In the genomic region with DNA sequence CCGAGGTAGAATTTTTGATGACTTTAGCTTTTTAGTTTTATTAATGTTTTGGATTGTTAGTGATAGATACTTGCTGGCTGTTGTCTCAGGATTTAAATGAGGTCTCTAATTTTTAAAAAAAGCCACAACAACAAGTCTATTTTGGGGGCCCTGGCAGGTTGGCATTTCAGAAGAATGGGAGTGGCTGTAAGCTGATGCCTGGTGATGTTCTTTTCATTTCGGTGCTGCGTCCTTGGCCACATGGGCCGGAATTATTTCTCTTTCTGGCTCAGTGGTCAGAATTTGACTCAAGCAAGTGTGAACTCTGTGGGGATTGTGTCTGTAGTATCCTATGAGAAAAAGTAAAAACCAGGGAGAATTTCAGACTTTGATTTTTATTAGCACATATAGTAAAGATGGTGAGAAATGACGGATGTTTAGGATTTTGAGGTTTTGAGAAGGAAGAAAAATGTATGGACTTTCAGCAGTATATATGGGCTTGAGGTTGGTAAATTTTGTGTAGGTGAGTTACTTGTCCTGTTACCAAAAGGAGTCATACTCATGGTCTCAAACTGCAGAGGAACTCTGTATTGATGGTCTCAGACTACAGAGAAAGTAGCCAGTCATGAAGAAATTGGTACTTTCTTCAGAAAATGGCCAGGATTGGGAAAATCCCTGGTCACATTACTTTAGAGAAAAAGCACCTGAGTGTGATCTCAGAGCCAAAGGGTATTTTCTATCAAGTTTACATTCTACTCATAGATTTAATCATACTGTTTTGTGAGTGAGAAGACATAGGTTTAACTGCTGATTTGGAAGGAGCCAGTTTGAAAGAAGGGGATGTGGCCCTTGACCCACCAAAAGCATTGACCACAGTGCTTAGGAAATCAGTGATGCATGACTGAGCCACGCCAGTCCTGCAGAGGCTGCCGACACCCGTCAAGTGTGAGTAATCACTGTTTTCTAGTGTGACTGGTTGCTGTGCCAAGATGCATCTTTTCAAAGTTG, we compare ENCODE assay signal across 9 cellular contexts.
DNase-seq lines count a peak whose midpoint lies in the region; ATAC-seq lines count a peak whose summit lies in the region.
"Had no signal": no experiment of that assay in that cellular context is flagged by ENCODE, and none has a peak within 500 bp of the region (broad histone marks: within the 10 kb centered on the region; RNA-seq: fewer than 3 reads in every experiment).

No MANE protein-coding gene starts in this region.

- peak overlapping the region; percentile 81 to 96 (median 85) for H3K9ac ChIP-seq in skeletal muscle tissue (ENCODE audit: low read depth in 1 of 3, low read length in 3 of 3)

- CTCF ChIA-PET in CD4-positive, alpha-beta memory T cell (lab: Charles Lee; ENCODE audit: partially characterized antibody) = interaction anchor here (0.9 to 1.1 kb wide), 2 partner anchors 123 to 141 kb away, joined by 3 read pairs; no protein-coding TSS in a partner anchor

- POLR2A ChIA-PET in CD4-positive, alpha-beta memory T cell (lab: Charles Lee; ENCODE audit: partially characterized antibody) = interaction anchor here (0.7 to 4.0 kb wide), 14 partner anchors 10 to 123 kb away, joined by 3 to 71 read pairs (median 13); no protein-coding TSS in a partner anchor

- H3K27ac ChIP-seq in CD4-positive, alpha-beta memory T cell (ENCODE audit: low read depth, low read length) = peak overlapping the region; percentile 72
- H3K27ac ChIP-seq in skeletal muscle tissue (ENCODE audit: low read depth, low read length) = peak overlapping the region; percentile 97

- DNase-seq in CD4-positive, alpha-beta memory T cell = peak in 4 of 5 donors; percentile 13 to 54 (median 24)
- peak; percentile 62 for DNase-seq in activated CD4-positive, alpha-beta T cell treated with anti-CD3 and anti-CD28 coated beads, Interleukin-2, amount 10 ng/mL, durations not matched to agents 24 days and 14 days
- peak; percentile 10 for DNase-seq in germinal center (ENCODE audit: low spot score)
- no peak for DNase-seq in DMS153 treated with DMSO at 0.1 percent for 48 hours (lab: John Stamatoyannopoulos, UW; ENCODE audit: unreplicated experiment)
- DNase-seq in NCI-H2196 (lab: John Stamatoyannopoulos, UW; ENCODE audit: unreplicated experiment) = no peak

- H3K27ac Mint-ChIP-seq in CD4-positive, alpha-beta memory T cell = peak overlapping the region; percentile 92 to 99 (median 98)
- peak overlapping the region; percentile 98 for H3K27ac Mint-ChIP-seq in activated CD4-positive, alpha-beta T cell treated with anti-CD3 and anti-CD28 coated beads, Interleukin-2, amount 10 ng/mL, durations not matched to agents 24 days and 14 days

- ATAC-seq in GM19035 (IDR thresholded peaks at IDR 0.05; ENCODE audit: unreplicated experiment) (peak; percentile 44), HG03439 (IDR thresholded peaks at IDR 0.05; ENCODE audit: unreplicated experiment) (peak; percentile 57)

- peaks cover 19% of the 10 kb centered on the region for H3K36me3 ChIP-seq in CD4-positive, alpha-beta memory T cell (ENCODE audit: insufficient read depth, low read length)
- H3K36me3 ChIP-seq in skeletal muscle tissue (ENCODE audit: control insufficient read depth in 3 of 3, insufficient read depth in 3 of 3, low read length in 3 of 3) = peaks cover 0 to 3% (median 2%) of the 10 kb centered on the region in 3 donors

- H3K4me1 ChIP-seq in CD4-positive, alpha-beta memory T cell (ENCODE audit: insufficient read depth, low read length) = peaks cover 83% of the 10 kb centered on the region
- H3K4me1 ChIP-seq in skeletal muscle tissue (ENCODE audit: control insufficient read depth in 3 of 3, insufficient read depth in 3 of 3, low read length in 3 of 3) = peaks cover 57 to 74% (median 67%) of the 10 kb centered on the region in 3 donors

- H3K9me3 ChIP-seq in CD4-positive, alpha-beta memory T cell (ENCODE audit: control insufficient read depth in 1 of 2, low read length in 2 of 2) = no peaks in the 10 kb centered on the region
- H3K9me3 ChIP-seq in skeletal muscle tissue (ENCODE audit: control insufficient read depth in 3 of 3, low read length in 3 of 3) = no peaks in the 10 kb centered on the region

- peak overlapping the region; percentile 74 to 92 for H3K4me3 ChIP-seq in CD4-positive, alpha-beta memory T cell (ENCODE audit: low read length in 2 of 2)
- peak overlapping the region; percentile 69 to 86 (median 71) for H3K4me3 ChIP-seq in skeletal muscle tissue (ENCODE audit: low read length in 3 of 3)
- H3K4me3 ChIP-seq: K562 had no signal

- H3K36me3 Mint-ChIP-seq in CD4-positive, alpha-beta memory T cell = peaks cover 28 to 72% of the 10 kb centered on the region in 2 donors
- peaks cover 51% of the 10 kb centered on the region for H3K36me3 Mint-ChIP-seq in activated CD4-positive, alpha-beta T cell treated with anti-CD3 and anti-CD28 coated beads, Interleukin-2, amount 10 ng/mL, durations not matched to agents 24 days and 14 days (ENCODE audit: low read depth)

- intact Hi-C loops in CD4-positive, alpha-beta memory T cell (cut with micrococcal nuclease) = loop anchor here (1.0 to 5.0 kb wide), 3 partner anchors 35 to 287 kb away; no protein-coding TSS in a partner anchor
- intact Hi-C loops in activated CD4-positive, alpha-beta T cell treated with anti-CD3 and anti-CD28 coated beads, Interleukin-2, amount 10 ng/mL, durations not matched to agents 24 days and 14 days (cut with micrococcal nuclease) = loop anchor here (1.0 to 10.0 kb wide), 7 partner anchors 14 to 269 kb away; a partner anchor contains a TSS

- peak overlapping the region; percentile 87 to 95 (median 89) for H3K4me3 Mint-ChIP-seq in CD4-positive, alpha-beta memory T cell
- H3K4me3 Mint-ChIP-seq in activated CD4-positive, alpha-beta T cell treated with anti-CD3 and anti-CD28 coated beads, Interleukin-2, amount 10 ng/mL, durations not matched to agents 24 days and 14 days = peak overlapping the region; percentile 82

- peaks cover 0 to 5% (median 0%) of the 10 kb centered on the region in 8 donors for H3K9me3 Mint-ChIP-seq in CD4-positive, alpha-beta memory T cell
- H3K9me3 Mint-ChIP-seq in activated CD4-positive, alpha-beta T cell treated with anti-CD3 and anti-CD28 coated beads, Interleukin-2, amount 10 ng/mL, durations not matched to agents 24 days and 14 days = no peaks in the 10 kb centered on the region

- peaks cover 68 to 85% (median 76%) of the 10 kb centered on the region in 4 donors for H3K4me1 Mint-ChIP-seq in CD4-positive, alpha-beta memory T cell
- H3K4me1 Mint-ChIP-seq in activated CD4-positive, alpha-beta T cell treated with anti-CD3 and anti-CD28 coated beads, Interleukin-2, amount 10 ng/mL, durations not matched to agents 24 days and 14 days = peaks cover 71% of the 10 kb centered on the region

- no peaks in the 10 kb centered on the region for H3K27me3 ChIP-seq in CD4-positive, alpha-beta memory T cell (ENCODE audit: insufficient read depth, low read length)
- H3K27me3 ChIP-seq in skeletal muscle tissue (ENCODE audit: control insufficient read depth in 3 of 3, insufficient read depth in 3 of 3, low read length in 3 of 3) = no peaks in the 10 kb centered on the region

- no peaks in the 10 kb centered on the region for H3K27me3 Mint-ChIP-seq in CD4-positive, alpha-beta memory T cell
- no peaks in the 10 kb centered on the region for H3K27me3 Mint-ChIP-seq in activated CD4-positive, alpha-beta T cell treated with anti-CD3 and anti-CD28 coated beads, Interleukin-2, amount 10 ng/mL, durations not matched to agents 24 days and 14 days

Comparison
In these comparisons a context has a peak if more than half of its experiments do, and no peak if none do; other contexts are left out.
1. DNase-seq: peak in CD4-positive, alpha-beta memory T cell (4 of 5), activated CD4-positive, alpha-beta T cell treated with anti-CD3 and anti-CD28 coated beads, Interleukin-2, amount 10 ng/mL, durations not matched to agents 24 days and 14 days (single experiment) and germinal center (single experiment); none in DMS153 treated with DMSO at 0.1 percent for 48 hours (single experiment) and NCI-H2196 (single experiment).